Comparison of ENCODE assay signal across 20 cellular contexts in the genomic region with DNA sequence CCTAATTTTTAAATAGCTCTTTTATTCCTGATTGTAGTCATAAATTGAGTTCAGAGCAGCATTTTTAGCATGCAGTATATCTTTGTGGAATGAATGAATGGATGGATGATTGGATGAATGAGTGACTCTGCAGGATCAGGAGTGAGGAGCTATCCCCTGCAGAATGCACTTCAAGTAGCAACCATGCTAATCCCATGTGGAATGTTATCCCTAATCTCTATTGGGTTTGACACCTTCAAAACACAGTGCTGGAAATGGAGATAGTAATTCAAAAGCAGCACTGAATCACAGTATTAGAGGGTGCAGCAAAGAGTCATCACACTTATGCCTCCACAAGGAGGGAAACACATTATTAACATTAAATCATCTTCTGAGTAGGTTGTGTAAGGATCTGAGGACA.
DNase-seq lines count a peak whose midpoint lies in the region; TF ChIP-seq lines count a peak whose summit lies in the region.
"Had no signal": no experiment of that assay in that cellular context is flagged by ENCODE, and none has a peak within 500 bp of the region (broad histone marks: within the 10 kb centered on the region; RNA-seq: fewer than 3 reads in every experiment).

No MANE protein-coding gene starts in this region.

- H3K27ac ChIP-seq in mesendoderm (ENCODE audit: low read depth, low read length), result no peak overlapping the region
- H3K27ac ChIP-seq: 22Rv1; A549; BLaER1 treated with 17β-estradiol and CSF1 and Interleukin-3, amounts not matched to agents 10 nM and 100 nM; C4-2B had no signal

- H3K4me1 Mint-ChIP-seq in activated CD4-positive, alpha-beta memory T cell treated with anti-CD3 and anti-CD28 coated beads for 36 hours (ENCODE audit: low read depth), result no peaks in the 10 kb centered on the region
- H3K4me1 Mint-ChIP-seq: B cell had no signal

- H2BK15ac ChIP-seq in mesendoderm (replicated peaks; ENCODE audit: low read depth), result no peak overlapping the region

- no peak for TF ChIP-seq CTCF in retinal pigment epithelial cell (conservative IDR thresholded peaks at IDR 0.05; ENCODE audit: low read depth, low read length)

- peaks cover 9% of the 10 kb centered on the region for H3K9me3 Mint-ChIP-seq in activated CD4-positive, alpha-beta memory T cell treated with anti-CD3 and anti-CD28 coated beads for 36 hours

- no peak overlapping the region for H3K4me3 Mint-ChIP-seq in activated CD4-positive, alpha-beta memory T cell treated with anti-CD3 and anti-CD28 coated beads for 36 hours
- H3K4me3 Mint-ChIP-seq: B cell; CD4-positive, alpha-beta T cell; CD8-positive, alpha-beta T cell had no signal

- no peak overlapping the region for H3K4ac ChIP-seq in mesendoderm (ENCODE audit: low read depth, low read length)

- H3K36me3 ChIP-seq in mesendoderm (ENCODE audit: control insufficient read depth, insufficient read depth, low read length), result no peaks in the 10 kb centered on the region
- no peaks in the 10 kb centered on the region for H3K36me3 ChIP-seq in skeletal muscle satellite cell (ENCODE audit: insufficient read depth, low read length)
- H3K36me3 ChIP-seq: BLaER1 treated with 17β-estradiol and CSF1 and Interleukin-3, amounts not matched to agents 10 nM and 100 nM had no signal

- no peaks in the 10 kb centered on the region for H3K27me3 Mint-ChIP-seq in activated CD4-positive, alpha-beta memory T cell treated with anti-CD3 and anti-CD28 coated beads for 36 hours
- H3K27me3 Mint-ChIP-seq: B cell; CD4-positive, alpha-beta T cell had no signal

- H3K9me3 ChIP-seq in skeletal muscle satellite cell (replicated peaks; ENCODE audit: low read length), result no peaks in the 10 kb centered on the region
- H3K9me3 ChIP-seq: A549; BLaER1 treated with 17β-estradiol and CSF1 and Interleukin-3, amounts not matched to agents 10 nM and 100 nM; Caco-2 had no signal

- H3K4me1 ChIP-seq in mesendoderm (ENCODE audit: control insufficient read depth, low read depth, low read length) (no peaks in the 10 kb centered on the region), skeletal muscle satellite cell (ENCODE audit: control insufficient read depth, insufficient read depth, low read length) (peaks cover 23% of the 10 kb centered on the region)
- H3K4me1 ChIP-seq: A549; BLaER1 treated with 17β-estradiol and CSF1 and Interleukin-3, amounts not matched to agents 10 nM and 100 nM; Caco-2 had no signal

- CTCF ChIA-PET in activated CD4-positive, alpha-beta memory T cell treated with anti-CD3 and anti-CD28 coated beads for 36 hours (lab: Charles Lee), result no interaction called here

- H3K27me3 ChIP-seq in mesendoderm (ENCODE audit: insufficient read depth, low read length, poor library complexity), result no peaks in the 10 kb centered on the region
- H3K27me3 ChIP-seq in skeletal muscle satellite cell (ENCODE audit: control insufficient read depth, insufficient read depth, low read length), result no peaks in the 10 kb centered on the region
- H3K27me3 ChIP-seq: BLaER1 treated with 17β-estradiol and CSF1 and Interleukin-3, amounts not matched to agents 10 nM and 100 nM had no signal

- H3K18ac ChIP-seq in mesendoderm (ENCODE audit: low read length), result no peak overlapping the region

- DNase-seq in NCI-H82 (lab: John Stamatoyannopoulos, UW) (peak; percentile 33), NCI-H82 treated with DMSO at 0.1 percent for 48 hours (lab: John Stamatoyannopoulos, UW; ENCODE audit: unreplicated experiment) (no peak), mesendoderm (peak; percentile 87), retinal pigment epithelial cell (ENCODE audit: low read depth) (peak; percentile 77), GF-D8 (lab: John Stamatoyannopoulos, UW) (no peak)
- no peak for DNase-seq in activated CD4-positive, alpha-beta memory T cell treated with anti-CD3 and anti-CD28 coated beads for 36 hours
- no peak for DNase-seq in stimulated activated naive CD4-positive, alpha-beta T cell (lab: John Stamatoyannopoulos, UW)
- DNase-seq: AML-193; Caco-2; Calu3; CD4-positive, alpha-beta T cell; CD8-positive, alpha-beta T cell; DMS79 treated with DMSO at 0.1 percent for 48 hours had no signal

- no peak overlapping the region for H2AK5ac ChIP-seq in mesendoderm (ENCODE audit: low read length)

- no peak overlapping the region for H3K27ac Mint-ChIP-seq in activated CD4-positive, alpha-beta memory T cell treated with anti-CD3 and anti-CD28 coated beads for 36 hours
- H3K27ac Mint-ChIP-seq: B cell; CD4-positive, alpha-beta T cell; CD8-positive, alpha-beta T cell had no signal

- POLR2A ChIA-PET in activated CD4-positive, alpha-beta memory T cell treated with anti-CD3 and anti-CD28 coated beads for 36 hours (lab: Charles Lee), result no interaction called here

- no peaks in the 10 kb centered on the region for H3K79me2 ChIP-seq in mesendoderm (ENCODE audit: control insufficient read depth, insufficient read depth, low read length)

- no peak overlapping the region for H3K23ac ChIP-seq in mesendoderm (ENCODE audit: low read length)

- H3K36me3 Mint-ChIP-seq in activated CD4-positive, alpha-beta memory T cell treated with anti-CD3 and anti-CD28 coated beads for 36 hours, result no peaks in the 10 kb centered on the region
- H3K36me3 Mint-ChIP-seq: CD8-positive, alpha-beta T cell had no signal

- H4K5ac ChIP-seq in mesendoderm (ENCODE audit: low read length), result no peak overlapping the region

- no peak overlapping the region for H3K4me3 ChIP-seq in mesendoderm (ENCODE audit: low read length)
- H3K4me3 ChIP-seq in retinal pigment epithelial cell (ENCODE audit: low read length), result no peak overlapping the region
- H3K4me3 ChIP-seq in skeletal muscle satellite cell (ENCODE audit: low read length), result no peak overlapping the region
- H3K4me3 ChIP-seq: A549; BLaER1 treated with 17β-estradiol and CSF1 and Interleukin-3, amounts not matched to agents 10 nM and 100 nM; GM12878 had no signal

- H3K56ac ChIP-seq in mesendoderm (ENCODE audit: low read length), result no peak overlapping the region

- H3K4me2 ChIP-seq in mesendoderm (ENCODE audit: low read length), result no peak overlapping the region
- H3K4me2 ChIP-seq in skeletal muscle satellite cell (ENCODE audit: low read length), result no peak overlapping the region
- H3K4me2 ChIP-seq: A549; BLaER1 treated with 17β-estradiol and CSF1 and Interleukin-3, amounts not matched to agents 10 nM and 100 nM had no signal

- H2BK120ac ChIP-seq in mesendoderm (ENCODE audit: low read depth, low read length), result no peak overlapping the region

- no peak overlapping the region for H4K8ac ChIP-seq in mesendoderm (ENCODE audit: low read depth, low read length)

- intact Hi-C loops in activated CD4-positive, alpha-beta memory T cell treated with anti-CD3 and anti-CD28 coated beads for 36 hours (cut with micrococcal nuclease), result no loop called here

- H3K9ac ChIP-seq in mesendoderm (ENCODE audit: low read length), result no peak overlapping the region
- peak overlapping the region; percentile 13 for H3K9ac ChIP-seq in skeletal muscle satellite cell (ENCODE audit: low read depth, low read length)
- H3K9ac ChIP-seq: BLaER1 treated with 17β-estradiol and CSF1 and Interleukin-3, amounts not matched to agents 10 nM and 100 nM had no signal

- H2BK5ac ChIP-seq in mesendoderm (ENCODE audit: low read length), result no peak overlapping the region

- H3K79me1 ChIP-seq in mesendoderm (ENCODE audit: low read length), result no peaks in the 10 kb centered on the region

Comparison
In these comparisons a context has a peak if more than half of its experiments do, and no peak if none do; other contexts are left out.
1. DNase-seq: peak in NCI-H82 (single experiment), mesendoderm (single experiment) and retinal pigment epithelial cell (single experiment); none in NCI-H82 treated with DMSO at 0.1 percent for 48 hours (single experiment), activated CD4-positive, alpha-beta memory T cell treated with anti-CD3 and anti-CD28 coated beads for 36 hours (single experiment), stimulated activated naive CD4-positive, alpha-beta T cell (0 of 6) and GF-D8 (single experiment).